Comparison of ENCODE assay signal across 8 cellular contexts in the genomic region with DNA sequence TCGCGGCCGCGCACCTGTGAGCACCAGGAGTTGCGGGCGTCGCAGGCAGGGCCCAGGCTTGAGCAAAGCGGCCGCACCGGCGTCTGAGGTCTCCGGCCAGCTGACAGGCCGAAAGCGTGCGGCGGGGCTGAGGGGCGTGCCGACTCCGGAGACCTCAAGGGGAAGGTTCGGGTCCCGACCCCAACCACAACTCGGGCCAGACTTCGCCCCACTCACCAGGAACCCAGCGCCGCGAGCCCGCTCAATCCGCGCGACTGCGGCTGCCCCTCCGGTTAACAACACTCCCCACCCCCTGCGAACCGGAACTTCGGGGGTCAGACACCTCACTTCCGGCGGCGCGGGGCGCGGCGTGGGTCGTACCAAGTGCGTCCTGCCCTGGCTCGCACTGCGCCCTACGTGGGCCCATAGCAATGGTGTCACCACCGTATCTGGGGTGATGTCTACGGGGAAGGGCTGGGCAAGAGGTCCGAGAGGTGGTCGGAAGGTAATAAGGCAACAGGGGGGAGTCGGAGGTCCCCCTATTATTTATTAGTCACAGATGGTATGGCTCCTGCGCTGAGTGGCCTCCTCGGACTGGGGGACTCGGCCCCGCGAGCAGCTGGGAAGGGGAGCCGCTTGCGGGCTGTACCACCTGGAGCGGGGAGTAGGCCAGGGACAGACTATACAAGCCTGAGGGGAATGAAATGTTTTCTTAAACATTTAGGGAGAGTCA. TPM values are rescaled to one million over a fixed set of nuclear protein-coding genes. Genes with fewer than 3 reads are reported as not detected.
DNase-seq lines count a peak whose midpoint lies in the region; ATAC-seq and TF ChIP-seq lines count a peak whose summit lies in the region.

A gene (minus strand): TSS at position 280 of the 712 bp plus-strand sequence. CDS start 918 bp downstream, outside the sequence.

- DNase-seq in AG08395 (ENCODE audit: low spot score): peak; percentile 91
- DNase-seq in NCI-H345 treated with DMSO at 0.1 percent for 48 hours (lab: John Stamatoyannopoulos, UW; ENCODE audit: unreplicated experiment): peak; percentile 99
- peak; percentile 85 to 87 for DNase-seq in central memory CD8-positive, alpha-beta T cell (ENCODE audit: low spot score in 2 of 2)
- no peak for DNase-seq in kidney epithelial cell (ENCODE audit: low read depth)
- DNase-seq in stimulated activated CD4-positive, alpha-beta T cell treated with anti-CD3 and anti-CD28 coated beads, Interleukin-15, amount 100 ng/mL, for 48 hours (ENCODE audit: low read depth in 2 of 2): peak; percentile 85 to 88

- H3K27me3 ChIP-seq in kidney epithelial cell (ENCODE audit: control insufficient read depth, insufficient read depth, low read length): no peaks in the 10 kb centered on the region

- peak within 1 kb of the TSS; percentile 79 for H3K4me3 ChIP-seq in kidney epithelial cell (ENCODE audit: low read depth, low read length)

- peaks cover 24% of the 10 kb centered on the region for H3K36me3 Mint-ChIP-seq in central memory CD8-positive, alpha-beta T cell (ENCODE audit: insufficient read depth)

- H3K9me3 Mint-ChIP-seq in central memory CD8-positive, alpha-beta T cell: no peaks in the 10 kb centered on the region

- H3K4me1 Mint-ChIP-seq in central memory CD8-positive, alpha-beta T cell: peaks cover 44% of the 10 kb centered on the region

- peaks cover 4% of the 10 kb centered on the region for H3K36me3 ChIP-seq in kidney epithelial cell (ENCODE audit: control insufficient read depth, insufficient read depth, low read length)

- ATAC-seq in GM19023 (IDR thresholded peaks at IDR 0.05; ENCODE audit: unreplicated experiment) (peak; percentile 63), HG03196 (IDR thresholded peaks at IDR 0.05; ENCODE audit: unreplicated experiment) (peak; percentile 51)
- ATAC-seq in activated CD4-positive, CD25-positive, alpha-beta regulatory T cell treated with anti-CD3 and anti-CD28 coated beads, Interleukin-2, amount 50 U/mL, for 24 hours: peak; percentile 82 to 87
- ATAC-seq in central memory CD8-positive, alpha-beta T cell (replicated peaks; ENCODE audit: extremely low read depth, poor library complexity, severe bottlenecking): peak; percentile 82

- peak within 1 kb of the TSS; percentile 99 for H3K27ac Mint-ChIP-seq in central memory CD8-positive, alpha-beta T cell (ENCODE audit: low read depth)

- peak within 1 kb of the TSS; percentile 96 for H3K4me3 Mint-ChIP-seq in central memory CD8-positive, alpha-beta T cell

- H3K27me3 Mint-ChIP-seq in central memory CD8-positive, alpha-beta T cell: no peaks in the 10 kb centered on the region

- TF ChIP-seq CTCF in kidney epithelial cell (IDR thresholded peaks at IDR 0.05; ENCODE audit: insufficient read depth, low read length, poor library complexity, severe bottlenecking): no peak

RNA-seq across cellular contexts. Expression of the gene that starts here (rescaled TPM):
- 23.4 and 31.0 TPM in 2 replicates for total RNA-seq in kidney epithelial cell
